In genomic region chr10:91787258-91787657, GRCh38 we compare ENCODE assay signal across 1 cellular context.
TF ChIP-seq lines count a peak whose summit lies in the region.

No MANE protein-coding gene starts in this region.

TF ChIP-seq in HepG2, 621 proteins besides CTCF, POLR2A, EP300 and RAD21 (continued from another document):
- TF ChIP-seq ZBTB37 (CRISPR knock-in tag; IDR thresholded peaks at IDR 0.05) (no peak), ZNF552 (CRISPR knock-in tag; IDR thresholded peaks at IDR 0.05; ENCODE audit: borderline replicate concordance) (no peak), ZNF687 (CRISPR knock-in tag; IDR thresholded peaks at IDR 0.05) (no peak), TMF1 (CRISPR knock-in tag; IDR thresholded peaks at IDR 0.05; ENCODE audit: low read depth) (no peak), ZNF550 (CRISPR knock-in tag; IDR thresholded peaks at IDR 0.05; ENCODE audit: borderline replicate concordance) (no peak), NFYB (CRISPR knock-in tag; IDR thresholded peaks at IDR 0.05) (no peak), CSRNP1 (CRISPR knock-in tag; IDR thresholded peaks at IDR 0.05) (no peak), ZNF512 (CRISPR knock-in tag; IDR thresholded peaks at IDR 0.05) (no peak), KIAA2018 (CRISPR knock-in tag; IDR thresholded peaks at IDR 0.05; ENCODE audit: borderline replicate concordance) (no peak), ZNF713 (CRISPR knock-in tag; IDR thresholded peaks at IDR 0.05) (no peak)
